9 cellular contexts compared by ENCODE assay signal in the genomic region with DNA sequence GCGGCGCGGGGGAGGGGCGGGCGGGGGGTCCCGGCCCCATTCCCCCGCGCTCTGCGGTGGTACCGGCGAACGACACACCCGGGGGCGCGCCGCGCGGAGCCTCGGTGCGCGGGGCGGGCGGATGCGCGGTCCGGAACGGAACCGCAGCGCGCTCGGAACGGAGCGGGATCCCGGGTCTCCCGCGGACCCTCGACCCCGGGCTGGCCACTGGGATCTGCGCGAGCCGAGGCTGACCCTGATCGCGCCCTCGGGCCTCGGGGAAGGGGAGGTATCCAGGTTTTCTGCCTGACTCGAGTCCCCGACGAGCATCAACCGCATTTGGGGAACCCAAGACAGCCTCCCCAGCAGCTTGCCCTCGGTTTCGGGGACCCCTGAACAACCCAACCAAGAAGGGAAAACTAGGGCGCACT. TPM values are rescaled to one million over a fixed set of nuclear protein-coding genes. Genes with fewer than 3 reads are reported as not detected.
A peak's percentile ranks its signal among the peaks of the same experiment; 100 is the strongest.
DNase-seq lines count a peak whose midpoint lies in the region; ATAC-seq, FAIRE-seq and TF ChIP-seq lines count a peak whose summit lies in the region.
"Had no signal": no experiment of that assay in that cellular context is flagged by ENCODE, and none has a peak within 500 bp of the region (broad histone marks: within the 10 kb centered on the region; RNA-seq: fewer than 3 reads in every experiment).

No MANE protein-coding gene starts in this region.

- H2BK20ac ChIP-seq in H1 (ENCODE audit: low read length) = no peak overlapping the region

- H3K36me3 Mint-ChIP-seq in activated CD4-positive, alpha-beta T cell treated with anti-CD3 and anti-CD28 coated beads, Interleukin-2, amount 10 ng/mL, durations not matched to agents 24 days and 14 days (ENCODE audit: low read depth) = no peaks in the 10 kb centered on the region
- H3K36me3 Mint-ChIP-seq in activated CD4-positive, alpha-beta T cell treated with anti-CD3 and anti-CD28 coated beads, Interleukin-2, amount 10 ng/mL, durations not matched to agents 7 days and 5 days (ENCODE audit: low read depth) = no peaks in the 10 kb centered on the region

- H3K4me3 Mint-ChIP-seq in activated CD4-positive, alpha-beta T cell treated with anti-CD3 and anti-CD28 coated beads, Interleukin-2, amount 10 ng/mL, durations not matched to agents 24 days and 14 days = peak overlapping the region; percentile 15
- no peak overlapping the region for H3K4me3 Mint-ChIP-seq in activated CD4-positive, alpha-beta T cell treated with anti-CD3 and anti-CD28 coated beads, Interleukin-2, amount 10 ng/mL, durations not matched to agents 7 days and 5 days

- no peak overlapping the region for H3K27ac Mint-ChIP-seq in activated CD4-positive, alpha-beta T cell treated with anti-CD3 and anti-CD28 coated beads, Interleukin-2, amount 10 ng/mL, durations not matched to agents 24 days and 14 days
- H3K27ac Mint-ChIP-seq in activated CD4-positive, alpha-beta T cell treated with anti-CD3 and anti-CD28 coated beads, Interleukin-2, amount 10 ng/mL, durations not matched to agents 7 days and 5 days = no peak overlapping the region

- H3K56ac ChIP-seq in H1 (replicated peaks; ENCODE audit: insufficient read length, low read depth, low read length) (no peak overlapping the region), mesendoderm (ENCODE audit: low read length) (no peak overlapping the region)

- in situ Hi-C loops in transverse colon (cut with MboI; ENCODE audit: low pct_ligation_motif_present in 1 of 4, low pct_unique_long_range_greater_than_20kb in 1 of 4, low sequenced_read_pairs in 3 of 4) = no loop called here

- H3K23ac ChIP-seq in H1 (ENCODE audit: insufficient read length) = no peak overlapping the region
- no peak overlapping the region for H3K23ac ChIP-seq in mesendoderm (ENCODE audit: low read length)

- no peak overlapping the region for H4K5ac ChIP-seq in H1 (ENCODE audit: insufficient read length, low read depth, low read length)
- no peak overlapping the region for H4K5ac ChIP-seq in mesendoderm (ENCODE audit: low read length)

- no peak overlapping the region for H4K91ac ChIP-seq in H1 (replicated peaks; ENCODE audit: insufficient read length, low read length)

- H3K14ac ChIP-seq in H1 (ENCODE audit: insufficient read length) = no peak overlapping the region

- H3K4ac ChIP-seq in H1 (replicated peaks; ENCODE audit: insufficient read length, low read depth, low read length) (no peak overlapping the region), mesendoderm (ENCODE audit: low read depth, low read length) (no peak overlapping the region)

- TF ChIP-seq EP300 in H1 (IDR thresholded peaks at IDR 0.05; ENCODE audit: borderline replicate concordance in 1 of 2, low read depth in 2 of 2, low read length in 2 of 2) (no peak), transverse colon (IDR thresholded peaks at IDR 0.05; ENCODE audit: low read depth) (no peak)

- POLR2A ChIA-PET in activated CD4-positive, alpha-beta T cell treated with anti-CD3 and anti-CD28 coated beads, Interleukin-2, amount 10 ng/mL, durations not matched to agents 7 days and 5 days (lab: Charles Lee) = no interaction called here
- POLR2A ChIA-PET in H1 (lab: Charles Lee; ENCODE audit: partially characterized antibody) = no interaction called here

- no peak for ATAC-seq in HG03039 (IDR thresholded peaks at IDR 0.05; ENCODE audit: unreplicated experiment)

- H3K36me3 ChIP-seq in H1 (ENCODE audit: control insufficient read depth in 2 of 4, insufficient read depth in 4 of 4, low read length in 3 of 4) (no peaks in the 10 kb centered on the region), mesendoderm (ENCODE audit: control insufficient read depth, insufficient read depth, low read length) (no peaks in the 10 kb centered on the region), transverse colon (no peaks in the 10 kb centered on the region)

- no peak for TF ChIP-seq RAD21 in H1 (IDR thresholded peaks at IDR 0.05 in 1 of 2, conservative IDR thresholded peaks at IDR 0.05 in 1 of 2; ENCODE audit: low read depth in 2 of 2, low read length in 2 of 2)

- H3K27ac ChIP-seq in H1 (ENCODE audit: low read depth, low read length) (no peak overlapping the region), mesendoderm (ENCODE audit: low read depth, low read length) (no peak overlapping the region), transverse colon (no peak overlapping the region)

- peak overlapping the region; percentile 1; the same call in 1 of the 2 replicates for H2AFZ ChIP-seq in H1 (ENCODE audit: low read length)

- peaks cover 2% of the 10 kb centered on the region for H3K4me1 Mint-ChIP-seq in activated CD4-positive, alpha-beta T cell treated with anti-CD3 and anti-CD28 coated beads, Interleukin-2, amount 10 ng/mL, durations not matched to agents 24 days and 14 days
- no peaks in the 10 kb centered on the region for H3K4me1 Mint-ChIP-seq in activated CD4-positive, alpha-beta T cell treated with anti-CD3 and anti-CD28 coated beads, Interleukin-2, amount 10 ng/mL, durations not matched to agents 7 days and 5 days

- peak overlapping the region; percentile 67 to 86 for H3K4me2 ChIP-seq in H1 (ENCODE audit: insufficient read depth in 1 of 2, low read depth in 2 of 2, low read length in 2 of 2)
- peak overlapping the region; percentile 60 for H3K4me2 ChIP-seq in mesendoderm (ENCODE audit: low read length)

- peaks cover 75% of the 10 kb centered on the region for H3K27me3 Mint-ChIP-seq in activated CD4-positive, alpha-beta T cell treated with anti-CD3 and anti-CD28 coated beads, Interleukin-2, amount 10 ng/mL, durations not matched to agents 24 days and 14 days
- peaks cover 76% of the 10 kb centered on the region for H3K27me3 Mint-ChIP-seq in activated CD4-positive, alpha-beta T cell treated with anti-CD3 and anti-CD28 coated beads, Interleukin-2, amount 10 ng/mL, durations not matched to agents 7 days and 5 days

- H2BK15ac ChIP-seq in H1 (ENCODE audit: low read length) = no peak overlapping the region
- no peak overlapping the region for H2BK15ac ChIP-seq in mesendoderm (replicated peaks; ENCODE audit: low read depth)

- 4% methylated on average over 12 of the region's 52 CpGs; no CpG with 5 or more reads in 1 of the 2 experiments for WGBS in H1 (ENCODE audit: extremely low coverage in 1 of 2, insufficient coverage in 1 of 2, insufficient read length in 1 of 2, insufficient replicate concordance in 2 of 2, low coverage in 1 of 2, low lambda C conversion rate in 2 of 2, missing lambda C conversion rate in 1 of 2), 2 experiments
- WGBS in mesendoderm (ENCODE audit: extremely low coverage, insufficient coverage, low lambda C conversion rate) = no CpG with 5 or more reads among the region's 52 CpGs
- 4% methylated on average over 38 of the region's 52 CpGs; no CpG with 5 or more reads in 1 of the 2 donors for WGBS in transverse colon (ENCODE audit: low coverage in 1 of 2), 2 donors

- peaks cover 11% of the 10 kb centered on the region for H3K23me2 ChIP-seq in H1 (ENCODE audit: low read depth, low read length)

- H3K4me1 ChIP-seq in H1 (replicated peaks in 1 of 4; ENCODE audit: control insufficient read depth in 3 of 4, insufficient read depth in 4 of 4, low read length in 3 of 4) (peaks cover 0 to 29% (median 21%) of the 10 kb centered on the region in 4 experiments; a peak in 6 of 7 replicates), mesendoderm (ENCODE audit: control insufficient read depth, low read depth, low read length) (no peaks in the 10 kb centered on the region), transverse colon (peaks cover 9 to 19% (median 18%) of the 10 kb centered on the region in 4 donors)

- H3K79me2 ChIP-seq in H1 (ENCODE audit: control insufficient read depth in 1 of 2, insufficient read depth in 2 of 2, low read length in 2 of 2) (no peaks in the 10 kb centered on the region), mesendoderm (ENCODE audit: control insufficient read depth, insufficient read depth, low read length) (no peaks in the 10 kb centered on the region)

- FAIRE-seq in H1 (lab: Jason Lieb, UNC) = no peak

- no peak overlapping the region for H3K18ac ChIP-seq in H1 (ENCODE audit: extremely low read depth, low read length)
- no peak overlapping the region for H3K18ac ChIP-seq in mesendoderm (ENCODE audit: low read length)

- H2BK12ac ChIP-seq in H1 (ENCODE audit: low read depth, low read length) = no peak overlapping the region

- H4K8ac ChIP-seq in H1 (ENCODE audit: extremely low read depth, insufficient read depth, low read length) (0 out of 2 replicates have a peak overlapping the region, but pooled peaks have one; percentile 30), mesendoderm (ENCODE audit: low read depth, low read length) (no peak overlapping the region)

- H3K4me3 ChIP-seq in H1 (ENCODE audit: extremely low read depth in 1 of 4, insufficient read depth in 2 of 4, low read depth in 3 of 4, low read length in 4 of 4) = peak overlapping the region; percentile 24 to 65 (median 40)
- H3K4me3 ChIP-seq in mesendoderm (ENCODE audit: low read length) = no peak overlapping the region
- peak overlapping the region in 3 of 4 donors; percentile 25 to 61 (median 35) for H3K4me3 ChIP-seq in transverse colon

- CTCF ChIA-PET in activated CD4-positive, alpha-beta T cell treated with anti-CD3 and anti-CD28 coated beads, Interleukin-2, amount 10 ng/mL, durations not matched to agents 7 days and 5 days (lab: Charles Lee) = interaction anchor here (0.8 to 1.1 kb wide), 3 partner anchors 10 to 29 kb away, joined by 3 read pairs; no protein-coding TSS in a partner anchor
- CTCF ChIA-PET in H1 (lab: Charles Lee; ENCODE audit: partially characterized antibody) = interaction anchor here (3.2 to 4.3 kb wide), 3 partner anchors 17 to 50 kb away, joined by 16 to 36 read pairs (median 18); no protein-coding TSS in a partner anchor

- H3K79me1 ChIP-seq in H1 (ENCODE audit: low read depth, low read length) = no peaks in the 10 kb centered on the region
- H3K79me1 ChIP-seq in mesendoderm (ENCODE audit: low read length) = no peaks in the 10 kb centered on the region

- H2BK5ac ChIP-seq in H1 (ENCODE audit: low read depth, low read length) = no peak overlapping the region
- H2BK5ac ChIP-seq in mesendoderm (ENCODE audit: low read length) = no peak overlapping the region

- H3K27me3 ChIP-seq in H1 (replicated peaks in 1 of 4; ENCODE audit: control insufficient read depth in 3 of 4, extremely low read depth in 1 of 4, insufficient read depth in 3 of 4, low read length in 3 of 4) = peaks cover 49 to 69% (median 59%) of the 10 kb centered on the region in 4 experiments
- peaks cover 42% of the 10 kb centered on the region for H3K27me3 ChIP-seq in mesendoderm (ENCODE audit: insufficient read depth, low read length, poor library complexity)
- peaks cover 83% of the 10 kb centered on the region for H3K27me3 ChIP-seq in transverse colon

- no peak for DNase-seq in activated CD4-positive, alpha-beta T cell treated with anti-CD3 and anti-CD28 coated beads, Interleukin-2, amount 10 ng/mL, durations not matched to agents 24 days and 14 days
- no peak for DNase-seq in activated CD4-positive, alpha-beta T cell treated with anti-CD3 and anti-CD28 coated beads, Interleukin-2, amount 10 ng/mL, durations not matched to agents 7 days and 5 days
- DNase-seq in H1 (ENCODE audit: low read depth in 1 of 2, low spot score in 2 of 2) (no peak), mesendoderm (no peak), transverse colon (no peak), GDM1 (lab: John Stamatoyannopoulos, UW) (no peak), NCI-H1930 (lab: John Stamatoyannopoulos, UW) (no peak)

- H2BK120ac ChIP-seq in H1 (replicated peaks; ENCODE audit: low read depth, low read length) = no peak overlapping the region
- H2BK120ac ChIP-seq in mesendoderm (ENCODE audit: low read depth, low read length) = no peak overlapping the region

- TF ChIP-seq POLR2A in H1 (IDR thresholded peaks at IDR 0.05; ENCODE audit: control extremely low read depth in 1 of 2, low read depth in 2 of 2, low read length in 2 of 2) (no peak), transverse colon (IDR thresholded peaks at IDR 0.05) (no peak)

- H3K9me3 ChIP-seq in H1 (ENCODE audit: insufficient read depth in 2 of 2, low read depth in 1 of 2, low read length in 1 of 2) (no peaks in the 10 kb centered on the region), transverse colon (no peaks in the 10 kb centered on the region)

- H3K9ac ChIP-seq in H1 (replicated peaks in 1 of 4; ENCODE audit: extremely low read depth in 1 of 4, low read depth in 3 of 4, low read length in 3 of 4) (no peak overlapping the region), mesendoderm (ENCODE audit: low read length) (peak overlapping the region; percentile 22)

- intact Hi-C loops in activated CD4-positive, alpha-beta T cell treated with anti-CD3 and anti-CD28 coated beads, Interleukin-2, amount 10 ng/mL, durations not matched to agents 24 days and 14 days (cut with micrococcal nuclease) = no loop called here
- intact Hi-C loops in transverse colon (cut with DNase I; ENCODE audit: low total_unique reads) = no loop called here

- H4K20me1 ChIP-seq in H1 (replicated peaks in 1 of 2; ENCODE audit: control insufficient read depth in 1 of 2, insufficient read depth in 2 of 2, low read length in 2 of 2) = peaks cover 4 to 11% of the 10 kb centered on the region in 2 experiments

- H2AK5ac ChIP-seq in H1 (ENCODE audit: low read depth, low read length) (no peak overlapping the region), mesendoderm (ENCODE audit: low read length) (no peak overlapping the region)

- H3K9me3 Mint-ChIP-seq in activated CD4-positive, alpha-beta T cell treated with anti-CD3 and anti-CD28 coated beads, Interleukin-2, amount 10 ng/mL, durations not matched to agents 24 days and 14 days = no peaks in the 10 kb centered on the region
- no peaks in the 10 kb centered on the region for H3K9me3 Mint-ChIP-seq in activated CD4-positive, alpha-beta T cell treated with anti-CD3 and anti-CD28 coated beads, Interleukin-2, amount 10 ng/mL, durations not matched to agents 7 days and 5 days

- no peak for TF ChIP-seq CTCF in H1 (IDR thresholded peaks at IDR 0.05; ENCODE audit: control extremely low read depth in 1 of 3, insufficient read depth in 1 of 3, low read depth in 1 of 3, low read length in 3 of 3)
- no peak for TF ChIP-seq CTCF in transverse colon (IDR thresholded peaks at IDR 0.05)

RNA-seq across cellular contexts. Expression of a gene that starts 0.4 kb away (rescaled TPM):
- total RNA-seq in activated CD4-positive, alpha-beta T cell treated with anti-CD3 and anti-CD28 coated beads, Interleukin-2, amount 10 ng/mL, durations not matched to agents 24 days and 14 days = not detected in 2 replicates
- not detected for total RNA-seq in activated CD4-positive, alpha-beta T cell treated with anti-CD3 and anti-CD28 coated beads, Interleukin-2, amount 10 ng/mL, durations not matched to agents 7 days and 5 days
- total RNA-seq in H1 (2021; fragmentation: NEBNext Ultra II Directional; extraction: Animal tissue kit (Norgen Biotek cat#: 25700)) = not detected in 2 replicates
- polyA plus RNA-seq in H1 (2011; rRNA removed) = 0.05 and 0.08 TPM in 2 replicates
- polyA plus RNA-seq in H1 (2011; cell fraction: cytosol; rRNA removed) = 0.08 TPM
- polyA plus RNA-seq in H1 (2011; cell fraction: nucleus; rRNA removed) = 0.07 TPM
- polyA plus RNA-seq in H1 (2012, experiment 1 of 2) = 0.13 to 0.24 TPM (median 0.15 TPM) in 3 of 4 replicates, not detected in the other
- polyA plus RNA-seq in H1 (2012, experiment 2 of 2) = not detected
- 0.04 TPM for polyA plus RNA-seq in H1 (2013, experiment 1 of 2)
- 0.13 TPM for polyA plus RNA-seq in H1 (2013, experiment 2 of 2)
- not detected in 2 replicates for polyA minus RNA-seq in H1 (2011; rRNA and poly(A)+ RNA removed)
- polyA minus RNA-seq in H1 (2011; cell fraction: cytosol; rRNA and poly(A)+ RNA removed) = not detected
- not detected for polyA minus RNA-seq in H1 (2011; cell fraction: nucleus; rRNA and poly(A)+ RNA removed)
- 0.10 TPM for polyA plus RNA-seq in mesendoderm (2013, experiment 1 of 2)
- polyA plus RNA-seq in mesendoderm (2013, experiment 2 of 2) = 0.06 TPM
- total RNA-seq in transverse colon = under 1 TPM in 1 of 4 donors, not detected in 3; 0.40 TPM
- total RNA-seq: endothelial cell of umbilical vein had no signal
- polyA plus RNA-seq: endothelial cell of umbilical vein had no signal
